In the genomic region with DNA sequence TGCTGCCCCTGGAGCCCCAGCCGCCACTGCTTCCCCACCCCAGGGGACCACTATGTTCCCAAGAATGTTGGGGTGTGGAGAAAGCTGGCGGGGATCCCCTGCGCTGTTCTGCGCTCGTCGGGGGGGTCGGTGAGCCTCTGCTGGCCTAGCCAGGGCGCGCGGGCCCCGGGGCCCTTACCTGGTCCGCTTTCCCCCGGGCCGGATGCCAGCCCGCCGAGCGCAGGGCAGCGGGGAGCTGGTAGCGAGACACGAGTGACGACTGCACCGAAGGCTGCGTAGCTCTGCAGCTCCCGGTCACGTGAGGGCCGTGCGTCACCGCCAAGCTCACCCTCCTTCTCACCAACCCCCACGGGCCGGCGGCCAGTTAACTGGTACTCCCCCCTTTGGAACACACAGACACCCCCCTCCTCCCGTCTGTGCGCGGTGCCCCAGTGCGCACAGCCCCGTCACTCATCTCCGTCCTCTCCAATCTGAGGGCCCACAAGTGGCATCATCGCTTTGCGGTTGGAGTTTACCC, we compare ENCODE assay signal across 8 cellular contexts.
DNase-seq lines count a peak whose midpoint lies in the region; ATAC-seq and FAIRE-seq lines count a peak whose summit lies in the region.

A gene (minus strand): TSS at position 254 of the 517 bp plus-strand sequence. CDS start 897 bp downstream, outside the sequence.

- FAIRE-seq in G401.6 (lab: Jason Lieb, UNC) = peak; percentile 51

- no peak for ATAC-seq in HG02678 (IDR thresholded peaks at IDR 0.05; ENCODE audit: unreplicated experiment)

- DNase-seq in NCI-H2171 (lab: John Stamatoyannopoulos, UW) = peak; percentile 84
- DNase-seq in anterior cingulate cortex (lab: John Stamatoyannopoulos, UW) = peak in 57 of 58 donors; percentile 10 to 92 (median 74)
- peak; percentile 16 to 22 for DNase-seq in stimulated activated CD4-positive, alpha-beta T cell treated with anti-CD3 and anti-CD28 coated beads, Interleukin-2, amount 100 ng/mL, for 24 hours
- no peak for DNase-seq in NK-92 treated with Interleukin-12 subunit alpha and Interleukin-12 subunit beta, amount 100 ng/mL, for 24 hours (lab: John Stamatoyannopoulos, UW)
- DNase-seq in UCSD-AML1 (lab: John Stamatoyannopoulos, UW; ENCODE audit: unreplicated experiment) = no peak

- H3K4me3 ChIP-seq in iPS-11a (ENCODE audit: low read depth, low read length) = peak within 1 kb of the TSS; percentile 58

Comparison
In these comparisons a context has a peak if more than half of its experiments do, and no peak if none do; other contexts are left out.
1. DNase-seq: peak in NCI-H2171 (single experiment), anterior cingulate cortex (57 of 58) and stimulated activated CD4-positive, alpha-beta T cell treated with anti-CD3 and anti-CD28 coated beads, Interleukin-2, amount 100 ng/mL, for 24 hours (2 of 2); none in NK-92 treated with Interleukin-12 subunit alpha and Interleukin-12 subunit beta, amount 100 ng/mL, for 24 hours (single experiment) and UCSD-AML1 (single experiment).